ENCODE assay signal across 24 cellular contexts in the genomic region with DNA sequence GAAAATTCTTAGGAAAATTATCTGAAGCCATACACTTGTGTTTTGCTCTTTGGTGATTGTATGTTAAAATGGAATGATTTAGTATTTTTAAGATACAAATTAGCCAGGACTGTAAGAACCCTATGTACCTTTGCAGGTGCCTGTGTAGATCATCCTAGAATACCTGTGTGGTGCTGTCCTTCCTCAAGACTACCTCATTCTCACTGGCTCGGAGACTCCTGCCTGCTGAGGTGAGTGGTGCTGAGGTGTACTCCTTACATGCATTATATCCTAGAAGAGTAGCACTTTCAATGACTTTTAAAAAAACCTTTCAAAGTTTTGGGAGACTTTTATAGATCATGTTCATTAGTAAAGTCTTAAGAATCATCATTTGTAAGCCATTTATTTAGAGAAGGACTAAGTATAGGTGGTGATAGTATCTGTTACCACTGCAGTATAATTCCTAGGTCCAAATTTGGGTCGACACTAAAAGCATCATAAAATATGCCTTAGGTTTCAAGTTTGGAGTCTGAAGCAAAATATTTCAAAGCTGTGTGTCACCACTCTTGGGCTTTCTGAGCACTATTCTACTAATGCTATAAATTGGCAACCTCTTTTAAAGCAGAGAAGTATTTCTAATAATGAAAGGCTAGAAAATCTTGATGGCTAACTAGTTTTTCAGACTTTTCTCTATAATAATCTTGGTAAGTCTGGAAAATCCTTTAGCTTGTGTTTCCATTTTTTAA. TPM values are rescaled to one million over a fixed set of nuclear protein-coding genes. Genes with fewer than 3 reads are reported as not detected.
DNase-seq lines count a peak whose midpoint lies in the region; ATAC-seq and TF ChIP-seq lines count a peak whose summit lies in the region.
"Had no signal": no experiment of that assay in that cellular context is flagged by ENCODE, and none has a peak within 500 bp of the region (broad histone marks: within the 10 kb centered on the region; RNA-seq: fewer than 3 reads in every experiment).

No MANE protein-coding gene starts in this region.

- peak overlapping the region; percentile 49 for H3K4me2 ChIP-seq in fibroblast of lung (ENCODE audit: extremely low read depth, insufficient read depth, low read length)

- H3K27ac ChIP-seq in HUES64 (ENCODE audit: low read depth, low read length) (peak overlapping the region; percentile 74), fibroblast of lung (ENCODE audit: insufficient read depth, low read length) (peak overlapping the region; percentile 64), WERI-Rb-1 (no peak overlapping the region)
- H3K27ac ChIP-seq: VCaP had no signal

- H3K4me3 ChIP-seq in AG10803 (ENCODE audit: low read length): peak overlapping the region; percentile 26
- H3K4me3 ChIP-seq in HUES64 (ENCODE audit: low read length): no peak overlapping the region
- H3K4me3 ChIP-seq in fibroblast of lung (replicated peaks in 1 of 4; ENCODE audit: control extremely low read depth in 1 of 4, insufficient read depth in 1 of 4, low read depth in 3 of 4, low read length in 4 of 4): no peak overlapping the region
- no peak overlapping the region for H3K4me3 ChIP-seq in WERI-Rb-1 (ENCODE audit: low read depth, low read length)

- no peaks in the 10 kb centered on the region for H3K9me3 ChIP-seq in HUES64 (ENCODE audit: insufficient read depth, low read depth, low read length)
- no peaks in the 10 kb centered on the region for H3K9me3 ChIP-seq in fibroblast of lung (ENCODE audit: control insufficient read depth, insufficient read depth, low read depth, low read length)
- no peaks in the 10 kb centered on the region for H3K9me3 ChIP-seq in WERI-Rb-1 (ENCODE audit: severe bottlenecking)

- H3K4me1 Mint-ChIP-seq in osteocyte (ENCODE audit: unreplicated experiment): peaks cover 69% of the 10 kb centered on the region
- H3K4me1 Mint-ChIP-seq: activated CD4-positive, alpha-beta memory T cell treated with anti-CD3 and anti-CD28 coated beads, Interleukin-2, amount 10 ng/mL, durations not matched to agents 7 days and 5 days; activated naive CD4-positive, alpha-beta T cell treated with anti-CD3 and anti-CD28 coated beads, Interleukin-2, amount 50 U/mL, for 24 hours; CD4-positive, alpha-beta memory T cell had no signal

- TF ChIP-seq CTCF in AG10803 (conservative IDR thresholded peaks at IDR 0.05; ENCODE audit: low read length) (no peak), fibroblast of lung (conservative IDR thresholded peaks at IDR 0.05 in 1 of 2, IDR thresholded peaks at IDR 0.05 in 1 of 2; ENCODE audit: low read depth in 1 of 2, low read length in 2 of 2) (no peak), osteocyte (IDR thresholded peaks at IDR 0.05) (no peak), WERI-Rb-1 (IDR thresholded peaks at IDR 0.05; ENCODE audit: low read depth, low read length) (no peak)

- H3K36me3 ChIP-seq in HUES64 (ENCODE audit: insufficient read depth, low read length) (no peaks in the 10 kb centered on the region), fibroblast of lung (ENCODE audit: control insufficient read depth, insufficient read depth, low read length) (no peaks in the 10 kb centered on the region), WERI-Rb-1 (no peaks in the 10 kb centered on the region; the same call in 1 of the 2 replicates)

- peak overlapping the region; percentile 79 for H3K27ac Mint-ChIP-seq in osteocyte (ENCODE audit: unreplicated experiment)
- H3K27ac Mint-ChIP-seq: activated CD4-positive, alpha-beta memory T cell treated with anti-CD3 and anti-CD28 coated beads, Interleukin-2, amount 10 ng/mL, durations not matched to agents 7 days and 5 days; activated naive CD4-positive, alpha-beta T cell treated with anti-CD3 and anti-CD28 coated beads, Interleukin-2, amount 50 U/mL, for 24 hours; CD4-positive, alpha-beta memory T cell had no signal

- WGBS in HUES64: 86% methylated on average over 1 of the region's 2 CpGs

- H3K9ac ChIP-seq in HUES64 (ENCODE audit: low read depth, low read length) (no peak overlapping the region), fibroblast of lung (ENCODE audit: insufficient read depth, low read length) (peak overlapping the region; percentile 10)

- H4K20me1 ChIP-seq in fibroblast of lung (ENCODE audit: control insufficient read depth, extremely low read depth, insufficient read depth, low read length): no peaks in the 10 kb centered on the region

- peak; percentile 51 for DNase-seq in AG10803 (ENCODE audit: low read depth)
- peak in 1 of 2 donors; percentile 38 for DNase-seq in fibroblast of lung (ENCODE audit: low read depth in 2 of 2)
- no peak for DNase-seq in osteocyte (ENCODE audit: extremely low spot score, unreplicated experiment)
- DNase-seq in DMS 273 (lab: John Stamatoyannopoulos, UW; ENCODE audit: unreplicated experiment): no peak
- no peak for DNase-seq in WERI-Rb-1
- DNase-seq in DMS153 (lab: John Stamatoyannopoulos, UW): no peak
- DNase-seq: activated CD4-positive, alpha-beta memory T cell treated with anti-CD3 and anti-CD28 coated beads, Interleukin-2, amount 10 ng/mL, durations not matched to agents 7 days and 5 days; activated T-cell treated with anti-CD3 and anti-CD28 coated beads, Interleukin-2, amount 50 U/mL, for 48 hours; CD4-positive, alpha-beta memory T cell; DND-41; erythroblast; GOT3; head of caudate nucleus; NCI-H1105; NCI-H2107; NCI-H524; right cardiac atrium; Right ventricle myocardium superior; stimulated activated naive CD4-positive, alpha-beta T cell treated with Interleukin-2 at 50 U/mL for 16 hours had no signal

- no peak for ATAC-seq in GM18870 (IDR thresholded peaks at IDR 0.05; ENCODE audit: unreplicated experiment)
- ATAC-seq: right cardiac atrium had no signal

- H3K36me3 Mint-ChIP-seq in osteocyte (ENCODE audit: unreplicated experiment): no peaks in the 10 kb centered on the region
- H3K36me3 Mint-ChIP-seq: activated naive CD4-positive, alpha-beta T cell treated with anti-CD3 and anti-CD28 coated beads, Interleukin-2, amount 50 U/mL, for 24 hours; CD4-positive, alpha-beta memory T cell had no signal

- no peak overlapping the region for H2AFZ ChIP-seq in fibroblast of lung (ENCODE audit: low read length)

- no peak overlapping the region for H3K4me3 Mint-ChIP-seq in osteocyte (ENCODE audit: unreplicated experiment)
- H3K4me3 Mint-ChIP-seq: activated CD4-positive, alpha-beta memory T cell treated with anti-CD3 and anti-CD28 coated beads, Interleukin-2, amount 10 ng/mL, durations not matched to agents 7 days and 5 days; activated naive CD4-positive, alpha-beta T cell treated with anti-CD3 and anti-CD28 coated beads, Interleukin-2, amount 50 U/mL, for 24 hours; CD4-positive, alpha-beta memory T cell had no signal

- H3K27me3 ChIP-seq in HUES64 (ENCODE audit: insufficient read depth, low read length): no peaks in the 10 kb centered on the region
- H3K27me3 ChIP-seq in fibroblast of lung (ENCODE audit: control insufficient read depth, insufficient read depth, low read length): no peaks in the 10 kb centered on the region
- H3K27me3 ChIP-seq in WERI-Rb-1 (ENCODE audit: insufficient read depth, low read depth, severe bottlenecking): no peaks in the 10 kb centered on the region

- H3K79me2 ChIP-seq in fibroblast of lung (ENCODE audit: control insufficient read depth, insufficient read depth, low read length): peaks cover 49% of the 10 kb centered on the region

- H3K9me3 Mint-ChIP-seq in osteocyte (ENCODE audit: unreplicated experiment): no peaks in the 10 kb centered on the region
- H3K9me3 Mint-ChIP-seq: activated CD4-positive, alpha-beta memory T cell treated with anti-CD3 and anti-CD28 coated beads, Interleukin-2, amount 10 ng/mL, durations not matched to agents 7 days and 5 days; activated naive CD4-positive, alpha-beta T cell treated with anti-CD3 and anti-CD28 coated beads, Interleukin-2, amount 50 U/mL, for 24 hours; brain; CD4-positive, alpha-beta memory T cell had no signal

- H3K4me1 ChIP-seq in HUES64 (ENCODE audit: insufficient read depth, low read length) (peaks cover 80% of the 10 kb centered on the region), fibroblast of lung (ENCODE audit: control insufficient read depth, extremely low read depth, insufficient read depth, low read length) (peaks cover 8% of the 10 kb centered on the region)

- no peaks in the 10 kb centered on the region for H3K27me3 Mint-ChIP-seq in osteocyte (ENCODE audit: unreplicated experiment)
- H3K27me3 Mint-ChIP-seq: activated naive CD4-positive, alpha-beta T cell treated with anti-CD3 and anti-CD28 coated beads, Interleukin-2, amount 50 U/mL, for 24 hours had no signal

RNA-seq across cellular contexts. Expression of a gene that starts 36.6 kb away (rescaled TPM):
- 16.3 TPM for polyA plus RNA-seq in HUES64 (2013, experiment 1 of 2)
- polyA plus RNA-seq in HUES64 (2013, experiment 2 of 2): 19.5 TPM
- total RNA-seq in fibroblast of lung (50.6 and 52.8 TPM in 2 replicates), osteocyte (69.0 and 74.3 TPM in 2 replicates)
- polyA plus RNA-seq in fibroblast of lung: 22.4 and 28.8 TPM in 2 replicates
- 17.7 and 28.3 TPM in 2 replicates for polyA plus RNA-seq in fibroblast of lung (2012)
- 11.6 and 20.5 TPM in 2 replicates for polyA minus RNA-seq in fibroblast of lung (ENCODE audit: low replicate concordance)
- total RNA-seq: CD4-positive, alpha-beta memory T cell had no signal
- polyA plus RNA-seq: CD4-positive, alpha-beta memory T cell had no signal
